8 cellular contexts compared by ENCODE assay signal in genomic region chr14:68232643-68233055, GRCh38.
DNase-seq lines count a peak whose midpoint lies in the region; ATAC-seq and TF ChIP-seq lines count a peak whose summit lies in the region.

No MANE protein-coding gene starts in this region.

- H3K4me1 ChIP-seq in HUES64 (ENCODE audit: insufficient read depth, low read length) = peaks cover 33% of the 10 kb centered on the region
- H3K4me1 ChIP-seq in lower lobe of right lung = peaks cover 36% of the 10 kb centered on the region

- peak overlapping the region; percentile 36; the same call in 1 of the 2 replicates for H3K27ac ChIP-seq in HUES64 (ENCODE audit: low read depth, low read length)
- H3K27ac ChIP-seq in brain microvascular endothelial cell = peak overlapping the region; percentile 95
- H3K27ac ChIP-seq in lower lobe of right lung = peak overlapping the region; percentile 51

- H3K4me3 Mint-ChIP-seq in osteocyte (ENCODE audit: unreplicated experiment) = no peak overlapping the region

- H3K27me3 ChIP-seq in HUES64 (ENCODE audit: insufficient read depth, low read length) (no peaks in the 10 kb centered on the region), brain microvascular endothelial cell (replicated peaks) (no peaks in the 10 kb centered on the region), lower lobe of right lung (ENCODE audit: low read depth) (no peaks in the 10 kb centered on the region)

- H3K9me3 Mint-ChIP-seq in osteocyte (ENCODE audit: unreplicated experiment) = no peaks in the 10 kb centered on the region

- peak; percentile 68 for ATAC-seq in GM21723 (IDR thresholded peaks at IDR 0.05; ENCODE audit: unreplicated experiment)
- ATAC-seq in lower lobe of right lung = peak; percentile 75 to 96

- TF ChIP-seq CTCF in GM12865 (IDR thresholded peaks at IDR 0.05; ENCODE audit: insufficient read depth, low read depth, low read length, missing control alignments) = no peak
- no peak for TF ChIP-seq CTCF in brain microvascular endothelial cell (IDR thresholded peaks at IDR 0.05; ENCODE audit: low read depth, low read length, missing control alignments)
- TF ChIP-seq CTCF in lower lobe of right lung (IDR thresholded peaks at IDR 0.05) = no peak
- no peak for TF ChIP-seq CTCF in osteocyte (IDR thresholded peaks at IDR 0.05)

- in situ Hi-C loops in brain microvascular endothelial cell (cut with HindIII; ENCODE audit: low pct_ligation_motif_present, low sequenced_read_pairs) = no loop called here
- in situ Hi-C loops in KBM-7 (cut with MboI; ENCODE audit: low pct_unique_long_range_greater_than_20kb, low sequenced_read_pairs) = loop anchor here (25.0 kb wide), 2 partner anchors 295 to 580 kb away; no protein-coding TSS in a partner anchor

- no peak overlapping the region for H3K9ac ChIP-seq in HUES64 (ENCODE audit: low read depth, low read length)

- peaks cover 18% of the 10 kb centered on the region for H3K4me1 Mint-ChIP-seq in osteocyte (ENCODE audit: unreplicated experiment)

- no peak overlapping the region for H3K4me3 ChIP-seq in GM12865 (ENCODE audit: low read depth, low read length)
- no peak overlapping the region for H3K4me3 ChIP-seq in HUES64 (ENCODE audit: low read length)
- H3K4me3 ChIP-seq in brain microvascular endothelial cell (ENCODE audit: low read depth, low read length) = no peak overlapping the region
- H3K4me3 ChIP-seq in lower lobe of right lung = no peak overlapping the region

- no peaks in the 10 kb centered on the region for H3K36me3 Mint-ChIP-seq in osteocyte (ENCODE audit: unreplicated experiment)

- no peaks in the 10 kb centered on the region for H3K9me3 ChIP-seq in HUES64 (ENCODE audit: insufficient read depth, low read depth, low read length)
- no peaks in the 10 kb centered on the region for H3K9me3 ChIP-seq in lower lobe of right lung

- DNase-seq in GM12865 (ENCODE audit: low read depth) = peak; percentile 95
- DNase-seq in brain microvascular endothelial cell = peak; percentile 99
- no peak for DNase-seq in lower lobe of right lung
- DNase-seq in ureter (ENCODE audit: low spot score) = peak; percentile 70
- no peak for DNase-seq in osteocyte (ENCODE audit: extremely low spot score, unreplicated experiment)
- DNase-seq in KBM-7 = no peak

- no peaks in the 10 kb centered on the region for H3K36me3 ChIP-seq in HUES64 (ENCODE audit: insufficient read depth, low read length)
- no peaks in the 10 kb centered on the region for H3K36me3 ChIP-seq in brain microvascular endothelial cell (replicated peaks)
- no peaks in the 10 kb centered on the region for H3K36me3 ChIP-seq in lower lobe of right lung

- no peak overlapping the region for H3K27ac Mint-ChIP-seq in osteocyte (ENCODE audit: unreplicated experiment)

- intact Hi-C loops in lower lobe of right lung (cut with DNase I) = no loop called here

- WGBS in HUES64 = 91% methylated on average over 1 of the region's 1 CpG

- no peaks in the 10 kb centered on the region for H3K27me3 Mint-ChIP-seq in osteocyte (ENCODE audit: unreplicated experiment)

Comparison
In these comparisons a context has a peak if more than half of its experiments do, and no peak if none do; other contexts are left out.
1. DNase-seq: peak in GM12865 (single experiment), brain microvascular endothelial cell (single experiment) and ureter (single experiment); none in lower lobe of right lung (single experiment), osteocyte (single experiment) and KBM-7 (single experiment).
2. H3K27ac ChIP-seq: peak in every context shown above with its lines; median percentile 95 in brain microvascular endothelial cell; 51 in lower lobe of right lung; 36 in HUES64.